Comparison of ENCODE assay signal across 29 cellular contexts in the genomic region with DNA sequence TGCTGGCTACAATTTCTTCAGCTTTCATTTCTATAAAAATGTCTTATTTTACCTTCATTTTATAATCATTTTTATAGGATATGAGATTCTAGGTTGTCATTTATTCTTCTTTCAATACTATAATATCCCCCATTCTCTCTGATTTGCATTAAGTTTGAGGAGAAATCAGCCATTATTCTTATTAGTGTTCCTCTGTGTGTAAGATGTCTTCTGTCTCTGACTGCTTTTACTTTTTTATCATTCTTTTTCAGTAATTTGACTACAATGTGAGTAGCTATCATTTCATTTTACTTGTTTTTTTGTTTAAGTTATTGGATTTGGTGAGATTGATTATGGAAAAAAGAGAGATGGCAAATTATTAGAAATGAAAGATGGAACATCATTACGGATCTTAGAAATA.
"Had no signal": no experiment of that assay in that cellular context is flagged by ENCODE, and none has a peak within 500 bp of the region (broad histone marks: within the 10 kb centered on the region; RNA-seq: fewer than 3 reads in every experiment).

No MANE protein-coding gene starts in this region.

- H3K36me3 ChIP-seq: adrenal gland, ascending aorta, brain microvascular endothelial cell, breast epithelium, cardiac muscle cell had no signal

- H3K4me1 ChIP-seq: adrenal gland, ascending aorta, body of pancreas, breast epithelium had no signal

- H3K27me3 ChIP-seq: adrenal gland, ascending aorta, body of pancreas, brain microvascular endothelial cell, breast epithelium, cardiac muscle cell had no signal

- H3K27ac ChIP-seq: adrenal gland, ascending aorta, body of pancreas, brain microvascular endothelial cell, breast epithelium, cardiac muscle cell had no signal

- DNase-seq: activated effector memory CD4-positive, alpha-beta T cell treated with anti-CD3 and anti-CD28 coated beads, Interleukin-2, amount 50 U/mL, for 16 hours; activated effector memory CD4-positive, alpha-beta T cell treated with Interleukin-2 at 50 U/mL for 16 hours; activated gamma-delta T cell; activated gamma-delta T cell treated with Interleukin-2 at 50 U/mL for 16 hours; activated naive CD4-positive, alpha-beta T cell; activated naive CD4-positive, alpha-beta T cell treated with anti-CD3 and anti-CD28 coated beads for 36 hours; activated naive CD4-positive, alpha-beta T cell treated with anti-CD3 and anti-CD28 coated beads, Interleukin-2, amount 10 ng/mL, durations not matched to agents 7 days and 5 days; activated naive CD4-positive, alpha-beta T cell treated with anti-CD3 and anti-CD28 coated beads, Interleukin-2, amount 50 U/mL, for 16 hours; activated naive CD4-positive, alpha-beta T cell treated with Interleukin-2 at 50 U/mL for 16 hours; activated naive CD8-positive, alpha-beta T cell treated with anti-CD3 and anti-CD28 coated beads for 36 hours; activated naive CD8-positive, alpha-beta T cell treated with anti-CD3 and anti-CD28 coated beads, Interleukin-2, amount 10 ng/mL, durations not matched to agents 7 days and 5 days; activated naive CD8-positive, alpha-beta T cell treated with anti-CD3 and anti-CD28 coated beads, Interleukin-2, amount 50 U/mL, for 24 hours; activated T-cell treated with anti-CD3 and anti-CD28 coated beads, Interleukin-2, amount 50 U/mL, for 24 hours; activated T-cell treated with anti-CD3 and anti-CD28 coated beads, Interleukin-2, amount 50 U/mL, for 4 hours; activated T-cell treated with anti-CD3 and anti-CD28 coated beads, Interleukin-2, amount 50 U/mL, for 48 hours; activated T-cell treated with anti-CD3 and anti-CD28 coated beads, Interleukin-2, amount 50 U/mL, for 72 hours; adrenal gland; amniotic stem cell; amygdala; anterior cingulate cortex; aorta; body of pancreas; brain microvascular endothelial cell; caudate nucleus; central memory CD4-positive, alpha-beta T cell; cerebellar nuclear complex had no signal

- H3K4me3 ChIP-seq: adrenal gland, ascending aorta, body of pancreas, breast epithelium, cardiac muscle cell had no signal

- H3K9me3 ChIP-seq: ascending aorta, body of pancreas, breast epithelium had no signal
